Comparison of ENCODE assay signal across 1 cellular context in the genomic region with DNA sequence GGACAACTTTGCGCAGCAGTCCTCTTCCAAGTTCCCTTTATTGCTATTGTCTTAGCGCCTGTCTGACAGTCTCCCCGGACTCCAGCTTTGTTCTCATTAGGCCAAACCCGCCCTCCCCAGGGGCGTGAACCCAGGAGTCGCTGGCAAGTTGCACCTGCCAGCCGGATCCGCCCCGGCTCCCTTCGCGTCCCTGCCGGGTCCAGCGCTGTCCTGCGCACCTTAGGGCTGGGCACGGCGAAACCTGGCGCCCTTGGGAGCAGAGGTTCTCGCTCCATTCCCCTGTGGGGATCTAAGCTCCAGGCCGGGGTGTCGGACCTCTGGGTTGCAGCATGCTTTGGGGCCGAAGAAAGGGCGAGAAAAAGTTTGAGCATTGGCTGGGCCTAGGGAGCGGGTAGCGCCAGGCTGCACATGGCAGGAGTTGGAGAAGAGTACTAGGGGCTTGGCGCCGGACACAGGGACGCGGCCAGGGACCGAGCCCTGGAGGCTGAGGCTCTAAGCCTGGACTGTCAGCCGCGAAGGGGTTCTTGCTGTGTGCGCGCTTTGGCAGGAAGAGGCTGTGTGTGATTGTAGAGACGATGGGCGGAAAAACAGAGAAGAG.
TF ChIP-seq lines count a peak whose summit lies in the region.

No MANE protein-coding gene starts in this region.

TF ChIP-seq in H1, 55 proteins besides CTCF, POLR2A, EP300 and RAD21 (continued from another document):
- no peak for TF ChIP-seq SAP30 (IDR thresholded peaks at IDR 0.05; ENCODE audit: insufficient read depth, insufficient replicate concordance, low read length)
